Comparison of ENCODE assay signal across 12 cellular contexts in genomic region chr9:112665347-112665746, GRCh38. TPM values are rescaled to one million over a fixed set of nuclear protein-coding genes. Genes with fewer than 3 reads are reported as not detected.
DNase-seq lines count a peak whose midpoint lies in the region; TF ChIP-seq lines count a peak whose summit lies in the region.
"Had no signal": no experiment of that assay in that cellular context is flagged by ENCODE, and none has a peak within 500 bp of the region (broad histone marks: within the 10 kb centered on the region; RNA-seq: fewer than 3 reads in every experiment).

No MANE protein-coding gene starts in this region.

- intact Hi-C loops in dorsolateral prefrontal cortex (cut with DNase I) (no loop called here), sigmoid colon (cut with DNase I) (no loop called here)

- H4K20me1 ChIP-seq in osteoblast (ENCODE audit: insufficient read depth, low read length) = no peaks in the 10 kb centered on the region

- no peak for TF ChIP-seq POLR2A in sigmoid colon (IDR thresholded peaks at IDR 0.05)

- TF ChIP-seq CTCF in GM10266 (IDR thresholded peaks at IDR 0.05; ENCODE audit: control insufficient read depth, insufficient read depth, low read depth, missing control alignments) (peak; percentile 33), dorsolateral prefrontal cortex (IDR thresholded peaks at IDR 0.05 in 54 of 56, conservative IDR thresholded peaks at IDR 0.05 in 2 of 56; ENCODE audit: low read depth in 1 of 56, partially characterized antibody in 56 of 56) (peak in 40 of 56 donors; percentile 9 to 60 (median 33)), osteoblast (IDR thresholded peaks at IDR 0.05; ENCODE audit: extremely low read depth, low read depth, low read length) (peak; percentile 49), sigmoid colon (IDR thresholded peaks at IDR 0.05) (no peak)

- no peak overlapping the region for H3K4me3 ChIP-seq in dorsolateral prefrontal cortex
- H3K4me3 ChIP-seq in osteoblast (ENCODE audit: insufficient read depth, low read length) = no peak overlapping the region
- no peak overlapping the region for H3K4me3 ChIP-seq in sigmoid colon

- H3K27ac ChIP-seq in dorsolateral prefrontal cortex = no peak overlapping the region
- no peak overlapping the region for H3K27ac ChIP-seq in osteoblast (ENCODE audit: low read depth, low read length)
- no peak overlapping the region for H3K27ac ChIP-seq in sigmoid colon
- H3K27ac ChIP-seq: KMS-11 had no signal

- H3K9me3 ChIP-seq in osteoblast (ENCODE audit: low read depth, low read length) = no peaks in the 10 kb centered on the region
- no peaks in the 10 kb centered on the region for H3K9me3 ChIP-seq in sigmoid colon

- H3K4me1 ChIP-seq in osteoblast (ENCODE audit: insufficient read depth, low read length) (peaks cover 10% of the 10 kb centered on the region), sigmoid colon (no peaks in the 10 kb centered on the region)

- H2AFZ ChIP-seq in osteoblast (ENCODE audit: low read length) = no peak overlapping the region

- H3K4me2 ChIP-seq in osteoblast (ENCODE audit: insufficient read depth, low read length) = no peak overlapping the region
- H3K4me2 ChIP-seq: KMS-11 had no signal

- TF ChIP-seq EP300 in sigmoid colon (IDR thresholded peaks at IDR 0.05) = no peak

- 83 to 85% methylated on average over 4 of the region's 4 CpGs for WGBS in sigmoid colon, 2 donors

- no peaks in the 10 kb centered on the region for H3K79me2 ChIP-seq in osteoblast (ENCODE audit: insufficient read depth, low read length)

- H3K27me3 ChIP-seq in dorsolateral prefrontal cortex (no peaks in the 10 kb centered on the region), osteoblast (ENCODE audit: insufficient read depth, low read length) (no peaks in the 10 kb centered on the region), sigmoid colon (no peaks in the 10 kb centered on the region)

- H3K36me3 ChIP-seq in osteoblast (ENCODE audit: insufficient read depth, low read length) (no peaks in the 10 kb centered on the region), sigmoid colon (no peaks in the 10 kb centered on the region)

- DNase-seq in GM10266 (ENCODE audit: extremely low spot score) = no peak
- peak; percentile 33 for DNase-seq in M059J (ENCODE audit: low read depth)
- DNase-seq in dorsolateral prefrontal cortex = no peak
- no peak for DNase-seq in osteoblast (ENCODE audit: insufficient read length, low spot score, missing footprints)
- DNase-seq in GDM1 (lab: John Stamatoyannopoulos, UW) = no peak
- DNase-seq in sigmoid colon = no peak
- DNase-seq in stimulated activated naive CD4-positive, alpha-beta T cell treated with Interleukin-2 at 50 U/mL for 16 hours (lab: John Stamatoyannopoulos, UW) = no peak
- no peak for DNase-seq in activated naive CD4-positive, alpha-beta T cell treated with Interleukin-2 at 50 U/mL for 16 hours
- DNase-seq: activated CD4-positive, alpha-beta T cell treated with anti-CD3 and anti-CD28 coated beads for 48 hours; activated naive CD4-positive, alpha-beta T cell treated with anti-CD3 and anti-CD28 coated beads, Interleukin-2, amount 50 U/mL, for 16 hours; SHP77 had no signal

RNA-seq across cellular contexts. Expression of gene INIP, which starts 52.6 kb away (rescaled TPM):
- 43.7 and 45.4 TPM in 2 replicates for total RNA-seq in M059J (2014; rRNA removed; shearing (Covaris generic))
- total RNA-seq in dorsolateral prefrontal cortex = 10 to 100 TPM; 23.7 to 52.8 (median 39.3) TPM
- 15.6 and 16.8 TPM in 2 replicates for total RNA-seq in osteoblast
- 10 to 100 TPM; 10.0 to 16.8 (median 12.3) TPM for total RNA-seq in sigmoid colon
- 10 to 100 TPM; 12.6 to 28.4 (median 19.6) TPM for polyA plus RNA-seq in sigmoid colon

Comparison
In these comparisons a context has a peak if more than half of its experiments do, and no peak if none do; other contexts are left out.
1. CTCF ChIP-seq: peak in GM10266 (single experiment), dorsolateral prefrontal cortex (40 of 56) and osteoblast (single experiment); none in sigmoid colon (0 of 4).